In the genomic region with DNA sequence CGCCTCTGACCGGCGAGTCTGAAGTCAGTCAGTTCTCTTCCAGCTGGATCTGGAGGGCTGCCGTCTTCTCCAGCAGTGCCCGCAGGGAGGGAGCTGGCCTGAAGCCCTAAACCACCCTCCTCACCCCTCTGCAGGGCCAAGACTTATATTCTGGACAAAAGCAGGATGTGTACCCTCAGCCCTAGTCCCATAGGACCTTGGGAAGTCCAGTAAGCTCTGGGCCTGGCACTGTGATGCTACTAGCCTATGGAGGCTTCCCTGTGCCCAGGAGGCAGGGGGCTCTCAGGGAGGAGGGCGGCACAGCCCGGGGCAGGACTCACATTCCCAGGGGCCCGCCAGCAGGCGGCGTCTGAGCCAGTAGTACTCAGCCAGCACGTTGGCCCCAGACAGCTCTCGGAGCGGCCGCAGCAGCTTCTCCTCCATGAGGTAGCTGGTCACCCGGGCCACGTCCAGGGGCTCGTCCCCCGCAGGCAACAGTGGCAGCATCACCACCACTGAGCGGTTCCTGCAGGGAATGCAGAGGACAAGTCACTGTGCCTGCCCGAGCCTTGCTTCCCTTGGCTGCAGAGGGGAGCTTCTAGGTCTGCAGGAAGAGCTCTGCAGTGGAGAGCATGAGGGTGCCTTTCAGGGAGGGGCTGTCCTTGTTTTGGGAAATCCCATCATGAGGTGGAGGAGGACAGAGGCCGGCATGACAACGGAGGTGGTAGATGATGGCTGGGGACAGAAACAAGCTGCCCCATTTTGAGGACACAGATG, we compare ENCODE assay signal across 8 cellular contexts. TPM values are rescaled to one million over a fixed set of nuclear protein-coding genes. Genes with fewer than 3 reads are reported as not detected.
DNase-seq lines count a peak whose midpoint lies in the region; ATAC-seq and TF ChIP-seq lines count a peak whose summit lies in the region.

No MANE protein-coding gene starts in this region.

- no peak for TF ChIP-seq POLR2A in tibial nerve (IDR thresholded peaks at IDR 0.05)

- H4K8ac ChIP-seq in neuronal stem cell (ENCODE audit: low read depth, low read length): no peak overlapping the region

- no CpG with 5 or more reads among the region's 22 CpGs for WGBS in neuronal stem cell (ENCODE audit: extremely low coverage in 2 of 2, insufficient read length in 2 of 2, insufficient replicate concordance in 1 of 2), 2 donors
- 24 to 41% methylated on average over 10 to 21 of the region's 22 CpGs for WGBS in tibial nerve, 2 donors

- ATAC-seq in left colon: no peak

- no peak overlapping the region for H3K4ac ChIP-seq in neuronal stem cell (ENCODE audit: low read length)

- H3K36me3 ChIP-seq in neuronal stem cell (replicated peaks in 1 of 2; ENCODE audit: control insufficient read depth in 2 of 2, insufficient read depth in 2 of 2, low read length in 2 of 2): peaks cover 0 to 2% of the 10 kb centered on the region in 2 donors
- H3K36me3 ChIP-seq in tibial nerve: peaks cover 0 to 22% (median 0%) of the 10 kb centered on the region in 3 donors

- H3K9ac ChIP-seq in neuronal stem cell (ENCODE audit: low read depth, low read length, poor library complexity): peak overlapping the region; percentile 87

- peak overlapping the region; percentile 85 for H2BK12ac ChIP-seq in neuronal stem cell (ENCODE audit: low read length)

- H3K23ac ChIP-seq in neuronal stem cell (ENCODE audit: low read depth, low read length, poor library complexity): peak overlapping the region; percentile 61

- no peak for TF ChIP-seq EP300 in tibial nerve (IDR thresholded peaks at IDR 0.05)

- peak overlapping the region; percentile 92 for H3K14ac ChIP-seq in neuronal stem cell (ENCODE audit: low read length)

- peak overlapping the region; percentile 91 for H2BK5ac ChIP-seq in neuronal stem cell (ENCODE audit: low read length)

- peak overlapping the region; percentile 83 for H2AK5ac ChIP-seq in neuronal stem cell (ENCODE audit: low read depth, low read length)

- intact Hi-C loops in left colon (cut with DNase I, micrococcal nuclease): no loop called here

- H2BK15ac ChIP-seq in neuronal stem cell (ENCODE audit: low read length): peak overlapping the region; percentile 81

- H3K79me1 ChIP-seq in neuronal stem cell (ENCODE audit: low read depth, low read length): no peaks in the 10 kb centered on the region

- peak in 2 of 5 experiments; percentile 16 for TF ChIP-seq CTCF in tibial nerve (IDR thresholded peaks at IDR 0.05)

- H2AFZ ChIP-seq in neuronal stem cell (ENCODE audit: low read length): peak overlapping the region; percentile 17

- no peak overlapping the region for H2BK120ac ChIP-seq in neuronal stem cell (ENCODE audit: low read depth, low read length)

- peak overlapping the region; percentile 81 for H3K18ac ChIP-seq in neuronal stem cell (ENCODE audit: low read length)

- H3K27me3 ChIP-seq in neuronal stem cell (ENCODE audit: control insufficient read depth in 3 of 3, insufficient read depth in 3 of 3, low read depth in 1 of 3, low read length in 3 of 3) (peaks cover 0 to 3% (median 0%) of the 10 kb centered on the region in 3 experiments), tibial nerve (no peaks in the 10 kb centered on the region)

- DNase-seq in ELF-1 (ENCODE audit: low read depth, low spot score) (peak; percentile 88), NAMALWA (ENCODE audit: low spot score) (peak; percentile 48), fibroblast of gingiva (ENCODE audit: low read depth) (peak; percentile 36), neuronal stem cell (ENCODE audit: low spot score) (peak; percentile 36), tibial nerve (ENCODE audit: low spot score in 2 of 2) (no peak), left colon (no peak), NCI-H2029 (lab: John Stamatoyannopoulos, UW) (no peak), cerebellum (ENCODE audit: low spot score) (no peak)

- no peak overlapping the region for H3K4me2 ChIP-seq in neuronal stem cell (ENCODE audit: insufficient read depth, low read length, poor library complexity, severe bottlenecking)

- H3K4me1 ChIP-seq in neuronal stem cell (ENCODE audit: control insufficient read depth in 2 of 2, insufficient read depth in 1 of 2, low read depth in 1 of 2, low read length in 2 of 2): peaks cover 11 to 13% of the 10 kb centered on the region in 2 donors
- H3K4me1 ChIP-seq in tibial nerve: peaks cover 0 to 10% (median 0%) of the 10 kb centered on the region in 4 donors

- H3K9me3 ChIP-seq in neuronal stem cell (replicated peaks in 1 of 2; ENCODE audit: control insufficient read depth in 2 of 2, insufficient read depth in 1 of 2, low read depth in 1 of 2, low read length in 2 of 2): no peaks in the 10 kb centered on the region
- H3K9me3 ChIP-seq in tibial nerve: no peaks in the 10 kb centered on the region

- no peak overlapping the region for H3K27ac ChIP-seq in neuronal stem cell (replicated peaks; ENCODE audit: low read length)
- H3K27ac ChIP-seq in tibial nerve: no peak overlapping the region

- no peak overlapping the region for H4K91ac ChIP-seq in neuronal stem cell (ENCODE audit: low read depth, low read length, poor library complexity)

- H3K4me3 ChIP-seq in neuronal stem cell (ENCODE audit: low read length in 2 of 2): peak overlapping the region in 1 of 2 donors; percentile 60
- no peak overlapping the region for H3K4me3 ChIP-seq in tibial nerve

RNA-seq across cellular contexts. Expression of gene RMI2, which starts 41.7 kb away (rescaled TPM):
- 48.2 TPM for polyA plus RNA-seq in neuronal stem cell (2013, experiment 1 of 2)
- 49.5 TPM for polyA plus RNA-seq in neuronal stem cell (2013, experiment 2 of 2)
- total RNA-seq in tibial nerve (1 to 10 TPM in 3 of 4 donors, not detected in 1; 1.3 to 4.0 (median 2.0) TPM), left colon (1 to 10 TPM; 5.5 to 8.3 TPM), cerebellum (7.2 TPM)

Comparison
In these comparisons a context has a peak if more than half of its experiments do, and no peak if none do; other contexts are left out.
1. DNase-seq: peak in ELF-1 (single experiment), NAMALWA (single experiment), fibroblast of gingiva (single experiment) and neuronal stem cell (single experiment); none in tibial nerve (0 of 2), left colon (0 of 2), NCI-H2029 (single experiment) and cerebellum (single experiment).